In the genomic region with DNA sequence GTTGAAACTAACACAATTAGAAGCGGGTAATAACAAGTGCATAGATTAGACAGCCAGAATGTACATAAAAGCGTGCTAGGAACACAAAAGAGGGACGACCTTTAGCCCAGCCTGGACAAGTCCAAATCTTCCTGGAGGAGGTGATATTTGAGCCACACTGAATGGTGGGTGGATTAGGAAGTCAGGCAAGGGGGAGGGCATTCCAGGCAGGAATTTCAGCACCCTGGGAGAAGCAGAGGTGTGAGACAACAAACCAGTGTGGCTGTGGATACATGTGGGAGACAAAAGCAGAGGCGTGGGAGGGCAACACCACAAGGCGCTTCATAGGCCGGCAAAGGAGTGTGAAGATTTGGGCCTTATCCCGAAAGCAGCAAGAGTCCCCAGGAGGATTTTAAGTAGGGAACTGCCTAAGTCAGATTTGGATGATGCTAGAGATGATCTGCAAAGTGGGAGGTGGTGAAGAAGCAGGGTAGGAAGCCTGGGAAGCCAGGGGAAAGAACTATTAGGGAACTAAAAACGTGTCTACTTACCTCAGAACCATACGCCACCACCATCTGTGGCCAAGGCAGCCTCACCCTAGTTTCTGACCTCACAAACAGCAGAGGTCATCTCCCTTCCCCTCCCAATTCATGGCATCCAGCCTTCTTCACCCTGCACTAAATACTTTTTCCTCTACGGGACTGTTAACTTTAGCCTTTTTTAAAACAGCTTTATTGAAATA, we compare ENCODE assay signal across 2 cellular contexts.
TF ChIP-seq lines count a peak whose summit lies in the region.

No MANE protein-coding gene starts in this region.

TF ChIP-seq in H1, 55 proteins besides CTCF, POLR2A, EP300 and RAD21:
- TF ChIP-seq EGR1 (IDR thresholded peaks at IDR 0.05; ENCODE audit: borderline replicate concordance, low read depth, low read length) (no peak), TEAD4 (IDR thresholded peaks at IDR 0.05; ENCODE audit: low read depth, low read length) (0 out of 2 replicates have a peak, but pooled peaks have one; percentile 20), NANOG (IDR thresholded peaks at IDR 0.05; ENCODE audit: insufficient read depth, low read depth, low read length, poor library complexity, severe bottlenecking) (no peak), BRCA1 (IDR thresholded peaks at IDR 0.05; ENCODE audit: low read depth, low read length) (no peak)

TF ChIP-seq in HepG2, 621 proteins besides CTCF, POLR2A, EP300 and RAD21 (continues in another document):
- TF ChIP-seq, protein P1, sequence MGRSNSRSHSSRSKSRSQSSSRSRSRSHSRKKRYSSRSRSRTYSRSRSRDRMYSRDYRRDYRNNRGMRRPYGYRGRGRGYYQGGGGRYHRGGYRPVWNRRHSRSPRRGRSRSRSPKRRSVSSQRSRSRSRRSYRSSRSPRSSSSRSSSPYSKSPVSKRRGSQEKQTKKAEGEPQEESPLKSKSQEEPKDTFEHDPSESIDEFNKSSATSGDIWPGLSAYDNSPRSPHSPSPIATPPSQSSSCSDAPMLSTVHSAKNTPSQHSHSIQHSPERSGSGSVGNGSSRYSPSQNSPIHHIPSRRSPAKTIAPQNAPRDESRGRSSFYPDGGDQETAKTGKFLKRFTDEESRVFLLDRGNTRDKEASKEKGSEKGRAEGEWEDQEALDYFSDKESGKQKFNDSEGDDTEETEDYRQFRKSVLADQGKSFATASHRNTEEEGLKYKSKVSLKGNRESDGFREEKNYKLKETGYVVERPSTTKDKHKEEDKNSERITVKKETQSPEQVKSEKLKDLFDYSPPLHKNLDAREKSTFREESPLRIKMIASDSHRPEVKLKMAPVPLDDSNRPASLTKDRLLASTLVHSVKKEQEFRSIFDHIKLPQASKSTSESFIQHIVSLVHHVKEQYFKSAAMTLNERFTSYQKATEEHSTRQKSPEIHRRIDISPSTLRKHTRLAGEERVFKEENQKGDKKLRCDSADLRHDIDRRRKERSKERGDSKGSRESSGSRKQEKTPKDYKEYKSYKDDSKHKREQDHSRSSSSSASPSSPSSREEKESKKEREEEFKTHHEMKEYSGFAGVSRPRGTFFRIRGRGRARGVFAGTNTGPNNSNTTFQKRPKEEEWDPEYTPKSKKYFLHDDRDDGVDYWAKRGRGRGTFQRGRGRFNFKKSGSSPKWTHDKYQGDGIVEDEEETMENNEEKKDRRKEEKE (IDR thresholded peaks at IDR 0.05) = no peak
- TF ChIP-seq CBFB (CRISPR knock-in tag; IDR thresholded peaks at IDR 0.05) (0 out of 2 replicates have a peak, but pooled peaks have one; percentile 25), ZNF605 (CRISPR knock-in tag; IDR thresholded peaks at IDR 0.05) (0 out of 2 replicates have a peak, but pooled peaks have one; percentile 22), PHF21A (CRISPR knock-in tag; IDR thresholded peaks at IDR 0.05) (peak; percentile 65), JDP2 (CRISPR knock-in tag; IDR thresholded peaks at IDR 0.05; ENCODE audit: borderline replicate concordance) (no peak), THAP11 (CRISPR knock-in tag; IDR thresholded peaks at IDR 0.05) (peak; percentile 42; the same call in 1 of the 2 replicates), PLRG1 (conservative IDR thresholded peaks at IDR 0.05) (no peak), ESRRA (CRISPR knock-in tag; IDR thresholded peaks at IDR 0.05; ENCODE audit: low read depth) (peak; percentile 51; the same call in 1 of the 2 replicates), ZNF766 (CRISPR knock-in tag; IDR thresholded peaks at IDR 0.05; ENCODE audit: borderline replicate concordance) (no peak), ZNF773 (CRISPR knock-in tag; IDR thresholded peaks at IDR 0.05; ENCODE audit: borderline replicate concordance) (no peak), MXD4 (CRISPR knock-in tag; IDR thresholded peaks at IDR 0.05) (peak; percentile 45; the same call in 1 of the 2 replicates), KAT8 (CRISPR knock-in tag; IDR thresholded peaks at IDR 0.05) (no peak; the same call in 1 of the 2 replicates), CENPT (CRISPR knock-in tag; IDR thresholded peaks at IDR 0.05; ENCODE audit: low read depth) (no peak), ATAD3A (CRISPR knock-in tag; IDR thresholded peaks at IDR 0.05) (no peak), KLF6 (CRISPR knock-in tag; IDR thresholded peaks at IDR 0.05) (0 out of 2 replicates have a peak, but pooled peaks have one; percentile 8), MTF1 (CRISPR knock-in tag; IDR thresholded peaks at IDR 0.05) (no peak), REXO4 (CRISPR knock-in tag; IDR thresholded peaks at IDR 0.05; ENCODE audit: borderline replicate concordance) (no peak), ERF (CRISPR knock-in tag; IDR thresholded peaks at IDR 0.05) (peak; percentile 67), ZNF331 (CRISPR knock-in tag; IDR thresholded peaks at IDR 0.05) (peak; percentile 71; the same call in 1 of the 2 replicates)
- TF ChIP-seq, protein P2, sequence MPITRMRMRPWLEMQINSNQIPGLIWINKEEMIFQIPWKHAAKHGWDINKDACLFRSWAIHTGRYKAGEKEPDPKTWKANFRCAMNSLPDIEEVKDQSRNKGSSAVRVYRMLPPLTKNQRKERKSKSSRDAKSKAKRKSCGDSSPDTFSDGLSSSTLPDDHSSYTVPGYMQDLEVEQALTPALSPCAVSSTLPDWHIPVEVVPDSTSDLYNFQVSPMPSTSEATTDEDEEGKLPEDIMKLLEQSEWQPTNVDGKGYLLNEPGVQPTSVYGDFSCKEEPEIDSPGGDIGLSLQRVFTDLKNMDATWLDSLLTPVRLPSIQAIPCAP (CRISPR knock-in tag; IDR thresholded peaks at IDR 0.05; ENCODE audit: low read depth) = no peak
- TF ChIP-seq, protein P3, sequence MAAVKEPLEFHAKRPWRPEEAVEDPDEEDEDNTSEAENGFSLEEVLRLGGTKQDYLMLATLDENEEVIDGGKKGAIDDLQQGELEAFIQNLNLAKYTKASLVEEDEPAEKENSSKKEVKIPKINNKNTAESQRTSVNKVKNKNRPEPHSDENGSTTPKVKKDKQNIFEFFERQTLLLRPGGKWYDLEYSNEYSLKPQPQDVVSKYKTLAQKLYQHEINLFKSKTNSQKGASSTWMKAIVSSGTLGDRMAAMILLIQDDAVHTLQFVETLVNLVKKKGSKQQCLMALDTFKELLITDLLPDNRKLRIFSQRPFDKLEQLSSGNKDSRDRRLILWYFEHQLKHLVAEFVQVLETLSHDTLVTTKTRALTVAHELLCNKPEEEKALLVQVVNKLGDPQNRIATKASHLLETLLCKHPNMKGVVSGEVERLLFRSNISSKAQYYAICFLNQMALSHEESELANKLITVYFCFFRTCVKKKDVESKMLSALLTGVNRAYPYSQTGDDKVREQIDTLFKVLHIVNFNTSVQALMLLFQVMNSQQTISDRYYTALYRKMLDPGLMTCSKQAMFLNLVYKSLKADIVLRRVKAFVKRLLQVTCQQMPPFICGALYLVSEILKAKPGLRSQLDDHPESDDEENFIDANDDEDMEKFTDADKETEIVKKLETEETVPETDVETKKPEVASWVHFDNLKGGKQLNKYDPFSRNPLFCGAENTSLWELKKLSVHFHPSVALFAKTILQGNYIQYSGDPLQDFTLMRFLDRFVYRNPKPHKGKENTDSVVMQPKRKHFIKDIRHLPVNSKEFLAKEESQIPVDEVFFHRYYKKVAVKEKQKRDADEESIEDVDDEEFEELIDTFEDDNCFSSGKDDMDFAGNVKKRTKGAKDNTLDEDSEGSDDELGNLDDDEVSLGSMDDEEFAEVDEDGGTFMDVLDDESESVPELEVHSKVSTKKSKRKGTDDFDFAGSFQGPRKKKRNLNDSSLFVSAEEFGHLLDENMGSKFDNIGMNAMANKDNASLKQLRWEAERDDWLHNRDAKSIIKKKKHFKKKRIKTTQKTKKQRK (IDR thresholded peaks at IDR 0.05; ENCODE audit: low read length) = no peak
- TF ChIP-seq, protein P4, sequence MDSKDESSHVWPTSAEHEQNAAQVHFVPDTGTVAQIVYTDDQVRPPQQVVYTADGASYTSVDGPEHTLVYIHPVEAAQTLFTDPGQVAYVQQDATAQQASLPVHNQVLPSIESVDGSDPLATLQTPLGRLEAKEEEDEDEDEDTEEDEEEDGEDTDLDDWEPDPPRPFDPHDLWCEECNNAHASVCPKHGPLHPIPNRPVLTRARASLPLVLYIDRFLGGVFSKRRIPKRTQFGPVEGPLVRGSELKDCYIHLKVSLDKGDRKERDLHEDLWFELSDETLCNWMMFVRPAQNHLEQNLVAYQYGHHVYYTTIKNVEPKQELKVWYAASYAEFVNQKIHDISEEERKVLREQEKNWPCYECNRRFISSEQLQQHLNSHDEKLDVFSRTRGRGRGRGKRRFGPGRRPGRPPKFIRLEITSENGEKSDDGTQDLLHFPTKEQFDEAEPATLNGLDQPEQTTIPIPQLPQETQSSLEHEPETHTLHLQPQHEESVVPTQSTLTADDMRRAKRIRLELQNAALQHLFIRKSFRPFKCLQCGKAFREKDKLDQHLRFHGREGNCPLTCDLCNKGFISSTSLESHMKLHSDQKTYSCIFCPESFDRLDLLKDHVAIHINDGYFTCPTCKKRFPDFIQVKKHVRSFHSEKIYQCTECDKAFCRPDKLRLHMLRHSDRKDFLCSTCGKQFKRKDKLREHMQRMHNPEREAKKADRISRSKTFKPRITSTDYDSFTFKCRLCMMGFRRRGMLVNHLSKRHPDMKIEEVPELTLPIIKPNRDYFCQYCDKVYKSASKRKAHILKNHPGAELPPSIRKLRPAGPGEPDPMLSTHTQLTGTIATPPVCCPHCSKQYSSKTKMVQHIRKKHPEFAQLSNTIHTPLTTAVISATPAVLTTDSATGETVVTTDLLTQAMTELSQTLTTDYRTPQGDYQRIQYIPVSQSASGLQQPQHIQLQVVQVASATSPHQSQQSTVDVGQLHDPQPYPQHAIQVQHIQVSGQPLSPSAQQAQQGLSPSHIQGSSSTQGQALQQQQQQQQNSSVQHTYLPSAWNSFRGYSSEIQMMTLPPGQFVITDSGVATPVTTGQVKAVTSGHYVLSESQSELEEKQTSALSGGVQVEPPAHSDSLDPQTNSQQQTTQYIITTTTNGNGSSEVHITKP (CRISPR knock-in tag; IDR thresholded peaks at IDR 0.05; ENCODE audit: low read depth) = peak; percentile 97
- TF ChIP-seq, protein P5, sequence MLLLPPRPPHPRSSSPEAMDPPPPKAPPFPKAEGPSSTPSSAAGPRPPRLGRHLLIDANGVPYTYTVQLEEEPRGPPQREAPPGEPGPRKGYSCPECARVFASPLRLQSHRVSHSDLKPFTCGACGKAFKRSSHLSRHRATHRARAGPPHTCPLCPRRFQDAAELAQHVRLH (CRISPR knock-in tag; IDR thresholded peaks at IDR 0.05; ENCODE audit: borderline replicate concordance, low read depth) = peak; percentile 66; the same call in 1 of the 2 replicates
- TF ChIP-seq, protein P6, sequence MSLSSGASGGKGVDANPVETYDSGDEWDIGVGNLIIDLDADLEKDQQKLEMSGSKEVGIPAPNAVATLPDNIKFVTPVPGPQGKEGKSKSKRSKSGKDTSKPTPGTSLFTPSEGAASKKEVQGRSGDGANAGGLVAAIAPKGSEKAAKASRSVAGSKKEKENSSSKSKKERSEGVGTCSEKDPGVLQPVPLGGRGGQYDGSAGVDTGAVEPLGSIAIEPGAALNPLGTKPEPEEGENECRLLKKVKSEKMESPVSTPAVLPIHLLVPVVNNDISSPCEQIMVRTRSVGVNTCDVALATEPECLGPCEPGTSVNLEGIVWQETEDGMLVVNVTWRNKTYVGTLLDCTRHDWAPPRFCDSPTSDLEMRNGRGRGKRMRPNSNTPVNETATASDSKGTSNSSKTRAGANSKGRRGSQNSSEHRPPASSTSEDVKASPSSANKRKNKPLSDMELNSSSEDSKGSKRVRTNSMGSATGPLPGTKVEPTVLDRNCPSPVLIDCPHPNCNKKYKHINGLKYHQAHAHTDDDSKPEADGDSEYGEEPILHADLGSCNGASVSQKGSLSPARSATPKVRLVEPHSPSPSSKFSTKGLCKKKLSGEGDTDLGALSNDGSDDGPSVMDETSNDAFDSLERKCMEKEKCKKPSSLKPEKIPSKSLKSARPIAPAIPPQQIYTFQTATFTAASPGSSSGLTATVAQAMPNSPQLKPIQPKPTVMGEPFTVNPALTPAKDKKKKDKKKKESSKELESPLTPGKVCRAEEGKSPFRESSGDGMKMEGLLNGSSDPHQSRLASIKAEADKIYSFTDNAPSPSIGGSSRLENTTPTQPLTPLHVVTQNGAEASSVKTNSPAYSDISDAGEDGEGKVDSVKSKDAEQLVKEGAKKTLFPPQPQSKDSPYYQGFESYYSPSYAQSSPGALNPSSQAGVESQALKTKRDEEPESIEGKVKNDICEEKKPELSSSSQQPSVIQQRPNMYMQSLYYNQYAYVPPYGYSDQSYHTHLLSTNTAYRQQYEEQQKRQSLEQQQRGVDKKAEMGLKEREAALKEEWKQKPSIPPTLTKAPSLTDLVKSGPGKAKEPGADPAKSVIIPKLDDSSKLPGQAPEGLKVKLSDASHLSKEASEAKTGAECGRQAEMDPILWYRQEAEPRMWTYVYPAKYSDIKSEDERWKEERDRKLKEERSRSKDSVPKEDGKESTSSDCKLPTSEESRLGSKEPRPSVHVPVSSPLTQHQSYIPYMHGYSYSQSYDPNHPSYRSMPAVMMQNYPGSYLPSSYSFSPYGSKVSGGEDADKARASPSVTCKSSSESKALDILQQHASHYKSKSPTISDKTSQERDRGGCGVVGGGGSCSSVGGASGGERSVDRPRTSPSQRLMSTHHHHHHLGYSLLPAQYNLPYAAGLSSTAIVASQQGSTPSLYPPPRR (CRISPR knock-in tag; IDR thresholded peaks at IDR 0.05; ENCODE audit: borderline replicate concordance) = peak; percentile 82; the same call in 1 of the 2 replicates
- TF ChIP-seq, protein P7, sequence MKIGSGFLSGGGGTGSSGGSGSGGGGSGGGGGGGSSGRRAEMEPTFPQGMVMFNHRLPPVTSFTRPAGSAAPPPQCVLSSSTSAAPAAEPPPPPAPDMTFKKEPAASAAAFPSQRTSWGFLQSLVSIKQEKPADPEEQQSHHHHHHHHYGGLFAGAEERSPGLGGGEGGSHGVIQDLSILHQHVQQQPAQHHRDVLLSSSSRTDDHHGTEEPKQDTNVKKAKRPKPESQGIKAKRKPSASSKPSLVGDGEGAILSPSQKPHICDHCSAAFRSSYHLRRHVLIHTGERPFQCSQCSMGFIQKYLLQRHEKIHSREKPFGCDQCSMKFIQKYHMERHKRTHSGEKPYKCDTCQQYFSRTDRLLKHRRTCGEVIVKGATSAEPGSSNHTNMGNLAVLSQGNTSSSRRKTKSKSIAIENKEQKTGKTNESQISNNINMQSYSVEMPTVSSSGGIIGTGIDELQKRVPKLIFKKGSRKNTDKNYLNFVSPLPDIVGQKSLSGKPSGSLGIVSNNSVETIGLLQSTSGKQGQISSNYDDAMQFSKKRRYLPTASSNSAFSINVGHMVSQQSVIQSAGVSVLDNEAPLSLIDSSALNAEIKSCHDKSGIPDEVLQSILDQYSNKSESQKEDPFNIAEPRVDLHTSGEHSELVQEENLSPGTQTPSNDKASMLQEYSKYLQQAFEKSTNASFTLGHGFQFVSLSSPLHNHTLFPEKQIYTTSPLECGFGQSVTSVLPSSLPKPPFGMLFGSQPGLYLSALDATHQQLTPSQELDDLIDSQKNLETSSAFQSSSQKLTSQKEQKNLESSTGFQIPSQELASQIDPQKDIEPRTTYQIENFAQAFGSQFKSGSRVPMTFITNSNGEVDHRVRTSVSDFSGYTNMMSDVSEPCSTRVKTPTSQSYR (CRISPR knock-in tag; IDR thresholded peaks at IDR 0.05; ENCODE audit: borderline replicate concordance) = peak; percentile 74
- TF ChIP-seq, protein P8, sequence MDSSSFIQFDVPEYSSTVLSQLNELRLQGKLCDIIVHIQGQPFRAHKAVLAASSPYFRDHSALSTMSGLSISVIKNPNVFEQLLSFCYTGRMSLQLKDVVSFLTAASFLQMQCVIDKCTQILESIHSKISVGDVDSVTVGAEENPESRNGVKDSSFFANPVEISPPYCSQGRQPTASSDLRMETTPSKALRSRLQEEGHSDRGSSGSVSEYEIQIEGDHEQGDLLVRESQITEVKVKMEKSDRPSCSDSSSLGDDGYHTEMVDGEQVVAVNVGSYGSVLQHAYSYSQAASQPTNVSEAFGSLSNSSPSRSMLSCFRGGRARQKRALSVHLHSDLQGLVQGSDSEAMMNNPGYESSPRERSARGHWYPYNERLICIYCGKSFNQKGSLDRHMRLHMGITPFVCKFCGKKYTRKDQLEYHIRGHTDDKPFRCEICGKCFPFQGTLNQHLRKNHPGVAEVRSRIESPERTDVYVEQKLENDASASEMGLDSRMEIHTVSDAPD (CRISPR knock-in tag; IDR thresholded peaks at IDR 0.05) = 0 out of 2 replicates have a peak, but pooled peaks have one; percentile 21
